ENCODE assay signal across 1 cellular context in the genomic region with DNA sequence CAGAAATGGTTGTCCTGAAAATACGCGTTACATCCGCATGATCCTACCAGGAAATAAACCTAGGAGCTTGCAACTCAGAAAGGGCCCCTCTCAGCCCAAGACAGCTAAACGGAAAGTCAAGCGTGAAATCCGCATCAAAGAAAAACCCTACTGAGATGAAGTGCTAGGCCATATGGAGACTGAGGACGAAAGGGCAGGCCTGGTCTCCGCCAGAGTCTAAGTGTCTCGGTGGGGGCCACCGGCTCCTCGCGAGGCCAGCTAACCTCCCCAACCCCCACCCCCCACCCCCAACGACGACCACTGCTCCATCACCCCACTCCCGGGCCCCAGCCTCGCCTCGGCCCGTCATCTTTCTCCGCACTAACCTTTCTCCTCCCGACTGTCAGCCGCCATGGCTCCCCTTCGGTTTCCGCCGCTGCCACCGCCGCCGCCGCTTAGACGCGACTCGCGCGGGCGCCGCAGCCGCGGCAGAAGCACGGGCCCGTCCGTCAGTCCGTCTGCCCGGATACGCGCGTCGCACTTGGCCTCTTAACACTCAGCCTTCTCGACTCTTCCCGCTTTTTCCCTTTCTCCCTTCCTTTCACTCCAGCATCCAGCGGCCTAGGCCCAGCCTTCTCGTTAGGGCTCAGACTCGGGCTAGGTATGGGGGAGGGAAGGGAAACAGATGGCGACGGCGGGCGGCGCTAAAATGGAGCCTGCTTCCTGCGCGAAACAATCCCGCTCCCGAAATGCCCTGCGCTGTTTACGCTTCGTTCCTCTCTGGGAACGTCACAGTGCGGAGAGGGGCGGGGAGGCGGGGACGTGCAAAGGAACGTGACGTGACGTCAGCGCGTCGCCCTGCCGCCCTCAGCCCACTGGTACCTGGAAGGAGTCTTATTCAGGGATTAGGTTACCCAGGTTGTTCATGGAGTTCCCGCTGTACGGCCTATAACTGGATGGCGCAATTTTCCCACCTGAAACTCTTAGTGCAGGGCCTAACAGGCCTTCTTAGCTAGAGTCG.
TF ChIP-seq lines count a peak whose summit lies in the region.

A gene (minus strand): TSS at position 730 of the 1,000 bp plus-strand sequence. CDS start 337 bp downstream, at position 393.

TF ChIP-seq in HepG2, 621 proteins besides CTCF, POLR2A, EP300 and RAD21 (continued from another document and continues in another):
- TF ChIP-seq, protein P1, sequence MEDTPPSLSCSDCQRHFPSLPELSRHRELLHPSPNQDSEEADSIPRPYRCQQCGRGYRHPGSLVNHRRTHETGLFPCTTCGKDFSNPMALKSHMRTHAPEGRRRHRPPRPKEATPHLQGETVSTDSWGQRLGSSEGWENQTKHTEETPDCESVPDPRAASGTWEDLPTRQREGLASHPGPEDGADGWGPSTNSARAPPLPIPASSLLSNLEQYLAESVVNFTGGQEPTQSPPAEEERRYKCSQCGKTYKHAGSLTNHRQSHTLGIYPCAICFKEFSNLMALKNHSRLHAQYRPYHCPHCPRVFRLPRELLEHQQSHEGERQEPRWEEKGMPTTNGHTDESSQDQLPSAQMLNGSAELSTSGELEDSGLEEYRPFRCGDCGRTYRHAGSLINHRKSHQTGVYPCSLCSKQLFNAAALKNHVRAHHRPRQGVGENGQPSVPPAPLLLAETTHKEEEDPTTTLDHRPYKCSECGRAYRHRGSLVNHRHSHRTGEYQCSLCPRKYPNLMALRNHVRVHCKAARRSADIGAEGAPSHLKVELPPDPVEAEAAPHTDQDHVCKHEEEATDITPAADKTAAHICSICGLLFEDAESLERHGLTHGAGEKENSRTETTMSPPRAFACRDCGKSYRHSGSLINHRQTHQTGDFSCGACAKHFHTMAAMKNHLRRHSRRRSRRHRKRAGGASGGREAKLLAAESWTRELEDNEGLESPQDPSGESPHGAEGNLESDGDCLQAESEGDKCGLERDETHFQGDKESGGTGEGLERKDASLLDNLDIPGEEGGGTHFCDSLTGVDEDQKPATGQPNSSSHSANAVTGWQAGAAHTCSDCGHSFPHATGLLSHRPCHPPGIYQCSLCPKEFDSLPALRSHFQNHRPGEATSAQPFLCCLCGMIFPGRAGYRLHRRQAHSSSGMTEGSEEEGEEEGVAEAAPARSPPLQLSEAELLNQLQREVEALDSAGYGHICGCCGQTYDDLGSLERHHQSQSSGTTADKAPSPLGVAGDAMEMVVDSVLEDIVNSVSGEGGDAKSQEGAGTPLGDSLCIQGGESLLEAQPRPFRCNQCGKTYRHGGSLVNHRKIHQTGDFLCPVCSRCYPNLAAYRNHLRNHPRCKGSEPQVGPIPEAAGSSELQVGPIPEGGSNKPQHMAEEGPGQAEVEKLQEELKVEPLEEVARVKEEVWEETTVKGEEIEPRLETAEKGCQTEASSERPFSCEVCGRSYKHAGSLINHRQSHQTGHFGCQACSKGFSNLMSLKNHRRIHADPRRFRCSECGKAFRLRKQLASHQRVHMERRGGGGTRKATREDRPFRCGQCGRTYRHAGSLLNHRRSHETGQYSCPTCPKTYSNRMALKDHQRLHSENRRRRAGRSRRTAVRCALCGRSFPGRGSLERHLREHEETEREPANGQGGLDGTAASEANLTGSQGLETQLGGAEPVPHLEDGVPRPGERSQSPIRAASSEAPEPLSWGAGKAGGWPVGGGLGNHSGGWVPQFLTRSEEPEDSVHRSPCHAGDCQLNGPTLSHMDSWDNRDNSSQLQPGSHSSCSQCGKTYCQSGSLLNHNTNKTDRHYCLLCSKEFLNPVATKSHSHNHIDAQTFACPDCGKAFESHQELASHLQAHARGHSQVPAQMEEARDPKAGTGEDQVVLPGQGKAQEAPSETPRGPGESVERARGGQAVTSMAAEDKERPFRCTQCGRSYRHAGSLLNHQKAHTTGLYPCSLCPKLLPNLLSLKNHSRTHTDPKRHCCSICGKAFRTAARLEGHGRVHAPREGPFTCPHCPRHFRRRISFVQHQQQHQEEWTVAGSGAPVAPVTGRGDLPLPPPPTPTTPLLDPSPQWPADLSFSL (CRISPR knock-in tag; IDR thresholded peaks at IDR 0.05), result no peak
- TF ChIP-seq SALL2 (CRISPR knock-in tag; IDR thresholded peaks at IDR 0.05), result peak; percentile 85; the same call in 1 of the 2 replicates
- TF ChIP-seq PRPF4 (IDR thresholded peaks at IDR 0.05; ENCODE audit: low read depth, low read length, poor library complexity, severe bottlenecking), result peak; percentile 45
- TF ChIP-seq MAF1 (CRISPR knock-in tag; IDR thresholded peaks at IDR 0.05; ENCODE audit: borderline replicate concordance), result 0 out of 2 replicates have a peak, but pooled peaks have one; percentile 57
- TF ChIP-seq ZFP82 (CRISPR knock-in tag; IDR thresholded peaks at IDR 0.05; ENCODE audit: borderline replicate concordance), result no peak
- TF ChIP-seq, protein P2, sequence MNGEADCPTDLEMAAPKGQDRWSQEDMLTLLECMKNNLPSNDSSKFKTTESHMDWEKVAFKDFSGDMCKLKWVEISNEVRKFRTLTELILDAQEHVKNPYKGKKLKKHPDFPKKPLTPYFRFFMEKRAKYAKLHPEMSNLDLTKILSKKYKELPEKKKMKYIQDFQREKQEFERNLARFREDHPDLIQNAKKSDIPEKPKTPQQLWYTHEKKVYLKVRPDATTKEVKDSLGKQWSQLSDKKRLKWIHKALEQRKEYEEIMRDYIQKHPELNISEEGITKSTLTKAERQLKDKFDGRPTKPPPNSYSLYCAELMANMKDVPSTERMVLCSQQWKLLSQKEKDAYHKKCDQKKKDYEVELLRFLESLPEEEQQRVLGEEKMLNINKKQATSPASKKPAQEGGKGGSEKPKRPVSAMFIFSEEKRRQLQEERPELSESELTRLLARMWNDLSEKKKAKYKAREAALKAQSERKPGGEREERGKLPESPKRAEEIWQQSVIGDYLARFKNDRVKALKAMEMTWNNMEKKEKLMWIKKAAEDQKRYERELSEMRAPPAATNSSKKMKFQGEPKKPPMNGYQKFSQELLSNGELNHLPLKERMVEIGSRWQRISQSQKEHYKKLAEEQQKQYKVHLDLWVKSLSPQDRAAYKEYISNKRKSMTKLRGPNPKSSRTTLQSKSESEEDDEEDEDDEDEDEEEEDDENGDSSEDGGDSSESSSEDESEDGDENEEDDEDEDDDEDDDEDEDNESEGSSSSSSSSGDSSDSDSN (CRISPR knock-in tag; IDR thresholded peaks at IDR 0.05), result peak; percentile 94
- TF ChIP-seq ZNF556 (CRISPR knock-in tag; IDR thresholded peaks at IDR 0.05; ENCODE audit: borderline replicate concordance), result peak; percentile 98
- peak; percentile 93 for TF ChIP-seq BHLHE40 (IDR thresholded peaks at IDR 0.05; ENCODE audit: low read length)
- TF ChIP-seq, protein P3, sequence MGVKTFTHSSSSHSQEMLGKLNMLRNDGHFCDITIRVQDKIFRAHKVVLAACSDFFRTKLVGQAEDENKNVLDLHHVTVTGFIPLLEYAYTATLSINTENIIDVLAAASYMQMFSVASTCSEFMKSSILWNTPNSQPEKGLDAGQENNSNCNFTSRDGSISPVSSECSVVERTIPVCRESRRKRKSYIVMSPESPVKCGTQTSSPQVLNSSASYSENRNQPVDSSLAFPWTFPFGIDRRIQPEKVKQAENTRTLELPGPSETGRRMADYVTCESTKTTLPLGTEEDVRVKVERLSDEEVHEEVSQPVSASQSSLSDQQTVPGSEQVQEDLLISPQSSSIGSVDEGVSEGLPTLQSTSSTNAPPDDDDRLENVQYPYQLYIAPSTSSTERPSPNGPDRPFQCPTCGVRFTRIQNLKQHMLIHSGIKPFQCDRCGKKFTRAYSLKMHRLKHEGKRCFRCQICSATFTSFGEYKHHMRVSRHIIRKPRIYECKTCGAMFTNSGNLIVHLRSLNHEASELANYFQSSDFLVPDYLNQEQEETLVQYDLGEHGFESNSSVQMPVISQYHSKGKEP (CRISPR knock-in tag; IDR thresholded peaks at IDR 0.05), result no peak
- TF ChIP-seq ZNF652 (CRISPR knock-in tag; IDR thresholded peaks at IDR 0.05; ENCODE audit: borderline replicate concordance, low read depth), result 0 out of 2 replicates have a peak, but pooled peaks have one; percentile 12
- TF ChIP-seq NCOA1 (CRISPR knock-in tag; IDR thresholded peaks at IDR 0.05), result no peak
- no peak for TF ChIP-seq CBX2 (IDR thresholded peaks at IDR 0.05; ENCODE audit: low read depth, low read length)
- no peak for TF ChIP-seq CBX2 (CRISPR knock-in tag; IDR thresholded peaks at IDR 0.05; ENCODE audit: low read depth)
- TF ChIP-seq, protein P4, sequence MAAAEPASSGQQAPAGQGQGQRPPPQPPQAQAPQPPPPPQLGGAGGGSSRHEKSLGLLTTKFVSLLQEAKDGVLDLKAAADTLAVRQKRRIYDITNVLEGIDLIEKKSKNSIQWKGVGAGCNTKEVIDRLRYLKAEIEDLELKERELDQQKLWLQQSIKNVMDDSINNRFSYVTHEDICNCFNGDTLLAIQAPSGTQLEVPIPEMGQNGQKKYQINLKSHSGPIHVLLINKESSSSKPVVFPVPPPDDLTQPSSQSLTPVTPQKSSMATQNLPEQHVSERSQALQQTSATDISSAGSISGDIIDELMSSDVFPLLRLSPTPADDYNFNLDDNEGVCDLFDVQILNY (CRISPR knock-in tag; conservative IDR thresholded peaks at IDR 0.05), result no peak; the same call in 1 of the 2 replicates
- TF ChIP-seq HNRNPK (IDR thresholded peaks at IDR 0.05; ENCODE audit: low read depth, low read length, poor library complexity, severe bottlenecking), result peak; percentile 73
- TF ChIP-seq REXO4 (CRISPR knock-in tag; IDR thresholded peaks at IDR 0.05; ENCODE audit: borderline replicate concordance), result no peak
- peak; percentile 85 for TF ChIP-seq MYC (CRISPR knock-in tag; IDR thresholded peaks at IDR 0.05; ENCODE audit: borderline replicate concordance)
- TF ChIP-seq, protein P5, sequence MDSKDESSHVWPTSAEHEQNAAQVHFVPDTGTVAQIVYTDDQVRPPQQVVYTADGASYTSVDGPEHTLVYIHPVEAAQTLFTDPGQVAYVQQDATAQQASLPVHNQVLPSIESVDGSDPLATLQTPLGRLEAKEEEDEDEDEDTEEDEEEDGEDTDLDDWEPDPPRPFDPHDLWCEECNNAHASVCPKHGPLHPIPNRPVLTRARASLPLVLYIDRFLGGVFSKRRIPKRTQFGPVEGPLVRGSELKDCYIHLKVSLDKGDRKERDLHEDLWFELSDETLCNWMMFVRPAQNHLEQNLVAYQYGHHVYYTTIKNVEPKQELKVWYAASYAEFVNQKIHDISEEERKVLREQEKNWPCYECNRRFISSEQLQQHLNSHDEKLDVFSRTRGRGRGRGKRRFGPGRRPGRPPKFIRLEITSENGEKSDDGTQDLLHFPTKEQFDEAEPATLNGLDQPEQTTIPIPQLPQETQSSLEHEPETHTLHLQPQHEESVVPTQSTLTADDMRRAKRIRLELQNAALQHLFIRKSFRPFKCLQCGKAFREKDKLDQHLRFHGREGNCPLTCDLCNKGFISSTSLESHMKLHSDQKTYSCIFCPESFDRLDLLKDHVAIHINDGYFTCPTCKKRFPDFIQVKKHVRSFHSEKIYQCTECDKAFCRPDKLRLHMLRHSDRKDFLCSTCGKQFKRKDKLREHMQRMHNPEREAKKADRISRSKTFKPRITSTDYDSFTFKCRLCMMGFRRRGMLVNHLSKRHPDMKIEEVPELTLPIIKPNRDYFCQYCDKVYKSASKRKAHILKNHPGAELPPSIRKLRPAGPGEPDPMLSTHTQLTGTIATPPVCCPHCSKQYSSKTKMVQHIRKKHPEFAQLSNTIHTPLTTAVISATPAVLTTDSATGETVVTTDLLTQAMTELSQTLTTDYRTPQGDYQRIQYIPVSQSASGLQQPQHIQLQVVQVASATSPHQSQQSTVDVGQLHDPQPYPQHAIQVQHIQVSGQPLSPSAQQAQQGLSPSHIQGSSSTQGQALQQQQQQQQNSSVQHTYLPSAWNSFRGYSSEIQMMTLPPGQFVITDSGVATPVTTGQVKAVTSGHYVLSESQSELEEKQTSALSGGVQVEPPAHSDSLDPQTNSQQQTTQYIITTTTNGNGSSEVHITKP (CRISPR knock-in tag; IDR thresholded peaks at IDR 0.05; ENCODE audit: low read depth), result no peak
- TF ChIP-seq ZNF615 (CRISPR knock-in tag; IDR thresholded peaks at IDR 0.05; ENCODE audit: borderline replicate concordance), result peak; percentile 82; the same call in 1 of the 2 replicates
- 0 out of 2 replicates have a peak, but pooled peaks have one; percentile 58 for TF ChIP-seq ZNF225 (CRISPR knock-in tag; IDR thresholded peaks at IDR 0.05)
- peak; percentile 74 for TF ChIP-seq ZNF274 (CRISPR knock-in tag; IDR thresholded peaks at IDR 0.05)
- no peak for TF ChIP-seq CCAR2 (optimal IDR thresholded peaks at IDR 0.05; ENCODE audit: low read depth, low read length)
- no peak for TF ChIP-seq TP53 (CRISPR knock-in tag; conservative IDR thresholded peaks at IDR 0.05)
- 0 out of 2 replicates have a peak, but pooled peaks have one; percentile 41 for TF ChIP-seq ZNF562 (CRISPR knock-in tag; IDR thresholded peaks at IDR 0.05; ENCODE audit: borderline replicate concordance)
- TF ChIP-seq MBNL3 (CRISPR knock-in tag; conservative IDR thresholded peaks at IDR 0.05), result no peak
- no peak for TF ChIP-seq ZNF251 (CRISPR knock-in tag; IDR thresholded peaks at IDR 0.05)
- TF ChIP-seq ZKSCAN1 (IDR thresholded peaks at IDR 0.05; ENCODE audit: low read length), result no peak
- TF ChIP-seq GLI4 (CRISPR knock-in tag; IDR thresholded peaks at IDR 0.05; ENCODE audit: borderline replicate concordance), result 0 out of 2 replicates have a peak, but pooled peaks have one; percentile 41
- no peak for TF ChIP-seq ZNF569 (CRISPR knock-in tag; IDR thresholded peaks at IDR 0.05; ENCODE audit: borderline replicate concordance)
- no peak for TF ChIP-seq ZKSCAN5 (CRISPR knock-in tag; IDR thresholded peaks at IDR 0.05)
- TF ChIP-seq, protein P6, sequence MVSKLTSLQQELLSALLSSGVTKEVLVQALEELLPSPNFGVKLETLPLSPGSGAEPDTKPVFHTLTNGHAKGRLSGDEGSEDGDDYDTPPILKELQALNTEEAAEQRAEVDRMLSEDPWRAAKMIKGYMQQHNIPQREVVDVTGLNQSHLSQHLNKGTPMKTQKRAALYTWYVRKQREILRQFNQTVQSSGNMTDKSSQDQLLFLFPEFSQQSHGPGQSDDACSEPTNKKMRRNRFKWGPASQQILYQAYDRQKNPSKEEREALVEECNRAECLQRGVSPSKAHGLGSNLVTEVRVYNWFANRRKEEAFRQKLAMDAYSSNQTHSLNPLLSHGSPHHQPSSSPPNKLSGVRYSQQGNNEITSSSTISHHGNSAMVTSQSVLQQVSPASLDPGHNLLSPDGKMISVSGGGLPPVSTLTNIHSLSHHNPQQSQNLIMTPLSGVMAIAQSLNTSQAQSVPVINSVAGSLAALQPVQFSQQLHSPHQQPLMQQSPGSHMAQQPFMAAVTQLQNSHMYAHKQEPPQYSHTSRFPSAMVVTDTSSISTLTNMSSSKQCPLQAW (CRISPR knock-in tag; IDR thresholded peaks at IDR 0.05), result peak; percentile 45
- 0 out of 2 replicates have a peak, but pooled peaks have one; percentile 52 for TF ChIP-seq MYNN (CRISPR knock-in tag; IDR thresholded peaks at IDR 0.05; ENCODE audit: low read depth)
- TF ChIP-seq, protein P7, sequence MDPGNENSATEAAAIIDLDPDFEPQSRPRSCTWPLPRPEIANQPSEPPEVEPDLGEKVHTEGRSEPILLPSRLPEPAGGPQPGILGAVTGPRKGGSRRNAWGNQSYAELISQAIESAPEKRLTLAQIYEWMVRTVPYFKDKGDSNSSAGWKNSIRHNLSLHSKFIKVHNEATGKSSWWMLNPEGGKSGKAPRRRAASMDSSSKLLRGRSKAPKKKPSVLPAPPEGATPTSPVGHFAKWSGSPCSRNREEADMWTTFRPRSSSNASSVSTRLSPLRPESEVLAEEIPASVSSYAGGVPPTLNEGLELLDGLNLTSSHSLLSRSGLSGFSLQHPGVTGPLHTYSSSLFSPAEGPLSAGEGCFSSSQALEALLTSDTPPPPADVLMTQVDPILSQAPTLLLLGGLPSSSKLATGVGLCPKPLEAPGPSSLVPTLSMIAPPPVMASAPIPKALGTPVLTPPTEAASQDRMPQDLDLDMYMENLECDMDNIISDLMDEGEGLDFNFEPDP (CRISPR knock-in tag; conservative IDR thresholded peaks at IDR 0.05), result no peak
- no peak for TF ChIP-seq GPN1 (CRISPR knock-in tag; IDR thresholded peaks at IDR 0.05; ENCODE audit: borderline replicate concordance)
